ENCODE assay signal across 1 cellular context in genomic region chr3:8663177-8664061, GRCh38.
TF ChIP-seq lines count a peak whose summit lies in the region.

No MANE protein-coding gene starts in this region.

TF ChIP-seq in K562, 482 proteins besides CTCF, POLR2A, EP300 and RAD21 (continued from another document):
- TF ChIP-seq CEBPG (CRISPR knock-in tag; IDR thresholded peaks at IDR 0.05) (no peak), CEBPG (tag; conservative IDR thresholded peaks at IDR 0.05 in 1 of 2, IDR thresholded peaks at IDR 0.05 in 1 of 2) (0 out of 4 replicates have a peak, but pooled peaks have one; percentile 13 to 21)
